23 cellular contexts compared by ENCODE assay signal in genomic region chr16:57703416-57704010, GRCh38. TPM values are rescaled to one million over a fixed set of nuclear protein-coding genes. Genes with fewer than 3 reads are reported as not detected.
DNase-seq lines count a peak whose midpoint lies in the region; ATAC-seq, FAIRE-seq and TF ChIP-seq lines count a peak whose summit lies in the region.
"Had no signal": no experiment of that assay in that cellular context is flagged by ENCODE, and none has a peak within 500 bp of the region (broad histone marks: within the 10 kb centered on the region; RNA-seq: fewer than 3 reads in every experiment).

No MANE protein-coding gene starts in this region.

- in situ Hi-C loops in HepG2 (cut with HindIII; ENCODE audit: extremely low pct_ligation_motif_present, low pct_unique_long_range_greater_than_20kb), result no loop called here
- in situ Hi-C loops in ACHN (cut with HindIII; ENCODE audit: low pct_ligation_motif_present, low pct_unique_long_range_greater_than_20kb, low sequenced_read_pairs), result no loop called here

- POLR2A ChIA-PET in Caco-2 (lab: Charles Lee) (interaction anchor here (0.6 to 2.0 kb wide), 9 partner anchors 9 to 458 kb away, joined by 3 to 16 read pairs (median 4); partner anchors contain the start of genes ARL2BP and KATNB1), HepG2 (lab: Yijun Ruan, JAX) (interaction anchor here (0.6 to 2.8 kb wide), 25 partner anchors 10 to 426 kb away, joined by 3 to 42 read pairs (median 3); partner anchors contain the start of genes ADGRG3, CFAP20, CX3CL1 and DRC7)

- no peaks in the 10 kb centered on the region for H3K79me2 ChIP-seq in HepG2 (ENCODE audit: insufficient read depth, low read length)

- TF ChIP-seq CTCF in Caco-2 (IDR thresholded peaks at IDR 0.05; ENCODE audit: insufficient read depth in 1 of 2, low read depth in 1 of 2, low read length in 1 of 2, severe bottlenecking in 1 of 2, unreplicated experiment in 1 of 2) (no peak), chondrocyte (IDR thresholded peaks at IDR 0.05) (no peak), HepG2 (CRISPR knock-in tag; IDR thresholded peaks at IDR 0.05) (no peak)

- ATAC-seq in HepG2, result no peak
- ATAC-seq: GM23338 had no signal

- TF ChIP-seq RAD21 in HepG2 (CRISPR knock-in tag; IDR thresholded peaks at IDR 0.05), result no peak

- no peaks in the 10 kb centered on the region for H3K27me3 ChIP-seq in Caco-2 (replicated peaks; ENCODE audit: control insufficient read depth, insufficient read depth, low read length)
- no peaks in the 10 kb centered on the region for H3K27me3 ChIP-seq in HepG2 (ENCODE audit: control insufficient read depth in 1 of 2, insufficient read depth in 2 of 2, low read length in 2 of 2)

- no peak for TF ChIP-seq POLR2A in HepG2 (IDR thresholded peaks at IDR 0.05; ENCODE audit: insufficient read depth in 1 of 2, low read depth in 2 of 2, low read length in 2 of 2)

- H3K36me3 Mint-ChIP-seq in Caco-2 (ENCODE audit: insufficient read depth, unreplicated experiment) (no peaks in the 10 kb centered on the region), chondrocyte (ENCODE audit: low read depth) (no peaks in the 10 kb centered on the region)
- no peaks in the 10 kb centered on the region for H3K36me3 Mint-ChIP-seq in activated naive CD4-positive, alpha-beta T cell treated with anti-CD3 and anti-CD28 coated beads for 36 hours (ENCODE audit: low read depth)
- H3K36me3 Mint-ChIP-seq: IgD-negative memory B cell had no signal

- peak overlapping the region; percentile 87 for H3K27ac Mint-ChIP-seq in Caco-2 (ENCODE audit: unreplicated experiment)
- H3K27ac Mint-ChIP-seq in chondrocyte (ENCODE audit: unreplicated experiment), result no peak overlapping the region
- no peak overlapping the region for H3K27ac Mint-ChIP-seq in activated naive CD4-positive, alpha-beta T cell treated with anti-CD3 and anti-CD28 coated beads for 36 hours
- H3K27ac Mint-ChIP-seq: CD4-positive, alpha-beta T cell; GM23338; IgD-negative memory B cell had no signal

- no peak for FAIRE-seq in HepG2 (lab: Jason Lieb, UNC)
- FAIRE-seq: GM12892, GM18507, H54 had no signal

- 55% methylated on average over 11 of the region's 11 CpGs for WGBS in HepG2 (ENCODE audit: low lambda C conversion rate)

- H3K9me3 Mint-ChIP-seq in Caco-2 (ENCODE audit: unreplicated experiment) (peaks cover 15% of the 10 kb centered on the region), chondrocyte (ENCODE audit: low read depth) (no peaks in the 10 kb centered on the region)
- no peaks in the 10 kb centered on the region for H3K9me3 Mint-ChIP-seq in activated naive CD4-positive, alpha-beta T cell treated with anti-CD3 and anti-CD28 coated beads for 36 hours
- H3K9me3 Mint-ChIP-seq: CD4-positive, alpha-beta T cell; IgD-negative memory B cell had no signal

- H3K4me1 ChIP-seq in Caco-2 (peaks cover 58% of the 10 kb centered on the region), HepG2 (ENCODE audit: insufficient read depth, low read length) (peaks cover 72% of the 10 kb centered on the region)

- H3K4me3 ChIP-seq in Caco-2 (ENCODE audit: low read depth, low read length) (no peak overlapping the region), HepG2 (replicated peaks in 1 of 3; ENCODE audit: insufficient read depth in 1 of 3, low read depth in 2 of 3, low read length in 3 of 3) (0 out of 6 replicates have a peak overlapping the region, but pooled peaks of 1 of the 3 experiments have one; percentile 10)
- H3K4me3 ChIP-seq: GM23338 had no signal

- TF ChIP-seq EP300 in HepG2 (IDR thresholded peaks at IDR 0.05; ENCODE audit: low read depth in 2 of 2, low read length in 2 of 2) (no peak), HepG2 (CRISPR knock-in tag; IDR thresholded peaks at IDR 0.05; ENCODE audit: borderline replicate concordance) (no peak)

- H3K36me3 ChIP-seq in Caco-2 (ENCODE audit: control insufficient read depth, insufficient read depth, low read length) (no peaks in the 10 kb centered on the region), HepG2 (replicated peaks in 1 of 2; ENCODE audit: control insufficient read depth in 1 of 2, insufficient read depth in 2 of 2, low read length in 2 of 2) (no peaks in the 10 kb centered on the region)

- DNase-seq in Caco-2 (peak in 1 of 2 experiments; percentile 20), chondrocyte (ENCODE audit: low spot score) (peak; percentile 44), HepG2 (ENCODE audit: low spot score) (no peak), putamen (ENCODE audit: low spot score) (no peak), AML-193 (lab: John Stamatoyannopoulos, UW) (no peak), ACHN (no peak)
- DNase-seq in activated naive CD4-positive, alpha-beta T cell treated with anti-CD3 and anti-CD28 coated beads for 36 hours, result no peak
- DNase-seq: CD4-positive, alpha-beta T cell; DMS153; DMS79; GDM1; HCEC 1CT; KBM-7 had no signal

- H3K27ac ChIP-seq in HepG2 (ENCODE audit: extremely low read length, insufficient read depth, low read length), result peak overlapping the region; percentile 92
- H3K27ac ChIP-seq: C4-2B, HL-60 had no signal

- H3K9me3 ChIP-seq in Caco-2 (no peaks in the 10 kb centered on the region), HepG2 (ENCODE audit: low read length) (no peaks in the 10 kb centered on the region)

- no TSS peak for BruUV-seq in Caco-2 (replicated peaks; lab: Mats Ljungman, UMichigan)
- BruUV-seq in HepG2 (replicated peaks; lab: Mats Ljungman, UMichigan), result no TSS peak

- H3K27me3 Mint-ChIP-seq in Caco-2 (ENCODE audit: insufficient read depth, unreplicated experiment) (no peaks in the 10 kb centered on the region), chondrocyte (ENCODE audit: low read depth) (peaks cover 10% of the 10 kb centered on the region)
- no peaks in the 10 kb centered on the region for H3K27me3 Mint-ChIP-seq in activated naive CD4-positive, alpha-beta T cell treated with anti-CD3 and anti-CD28 coated beads for 36 hours (ENCODE audit: low read depth)
- H3K27me3 Mint-ChIP-seq: CD4-positive, alpha-beta T cell had no signal

- intact Hi-C loops in Caco-2 (cut with micrococcal nuclease; ENCODE audit: unreplicated experiment), result loop anchor here (1.0 to 5.0 kb wide), 2 partner anchors 17 to 36 kb away; partner anchors contain the start of gene ADGRG3
- intact Hi-C loops in HepG2 (cut with micrococcal nuclease; ENCODE audit: unreplicated experiment), result loop anchor here (1.0 to 2.0 kb wide), 2 partner anchors 17 to 43 kb away; no protein-coding TSS in a partner anchor
- intact Hi-C loops in activated naive CD4-positive, alpha-beta T cell treated with anti-CD3 and anti-CD28 coated beads for 36 hours (cut with micrococcal nuclease), result no loop called here

- CTCF ChIA-PET in Caco-2 (lab: Charles Lee) (interaction anchor here (0.6 to 2.2 kb wide), 9 partner anchors 9 to 116 kb away, joined by 3 to 10 read pairs (median 3); partner anchors contain the start of genes DRC7 and KATNB1), HepG2 (lab: Yijun Ruan, JAX; ENCODE audit: low intra/inter-chr PET ratio, low total read pairs) (interaction anchor here (0.6 kb wide), 1 partner anchor 52 kb away, joined by 3 read pairs; no protein-coding TSS in a partner anchor)
- CTCF ChIA-PET in activated naive CD4-positive, alpha-beta T cell treated with anti-CD3 and anti-CD28 coated beads for 36 hours (lab: Charles Lee), result no interaction called here

- H3K4me1 Mint-ChIP-seq in Caco-2 (ENCODE audit: low read depth, unreplicated experiment) (peaks cover 35% of the 10 kb centered on the region), chondrocyte (ENCODE audit: low read depth) (no peaks in the 10 kb centered on the region)
- peaks cover 2% of the 10 kb centered on the region for H3K4me1 Mint-ChIP-seq in activated naive CD4-positive, alpha-beta T cell treated with anti-CD3 and anti-CD28 coated beads for 36 hours (ENCODE audit: low read depth)

- H3K4me2 ChIP-seq in HepG2 (ENCODE audit: low read depth, low read length), result peak overlapping the region; percentile 94
- H3K4me2 ChIP-seq: GM23338 had no signal

- peak overlapping the region; percentile 64 for H3K4me3 Mint-ChIP-seq in Caco-2 (ENCODE audit: unreplicated experiment)
- H3K4me3 Mint-ChIP-seq in chondrocyte (ENCODE audit: unreplicated experiment), result no peak overlapping the region
- H3K4me3 Mint-ChIP-seq in activated naive CD4-positive, alpha-beta T cell treated with anti-CD3 and anti-CD28 coated beads for 36 hours, result no peak overlapping the region
- H3K4me3 Mint-ChIP-seq: CD4-positive, alpha-beta T cell; GM23338; IgD-negative memory B cell had no signal

- H3K9ac ChIP-seq in HepG2 (ENCODE audit: insufficient read depth, low read depth, low read length), result no peak overlapping the region; the same call in 1 of the 2 replicates

- no peak overlapping the region for H2AFZ ChIP-seq in HepG2 (ENCODE audit: low read length)
- H2AFZ ChIP-seq: GM23338 had no signal

- no peaks in the 10 kb centered on the region for H4K20me1 ChIP-seq in HepG2 (ENCODE audit: insufficient read depth, low read length)

RNA-seq across cellular contexts. Expression of gene DRC7, which starts 8.9 kb away (rescaled TPM):
- 1.1 and 1.2 TPM in 2 replicates for total RNA-seq in Caco-2 (2022)
- not detected in 3 replicates for total RNA-seq in chondrocyte
- 2.7 and 3.4 TPM in 2 replicates for total RNA-seq in HepG2 (2016; rRNA removed; fragmentation: Illumina TruSeq; extraction: Trizol)
- total RNA-seq in HepG2 (2016; cell fraction: cytosol; rRNA removed; fragmentation: Illumina TruSeq; extraction: Trizol; ENCODE audit: low read depth), result 0.26 and 1.5 TPM in 2 replicates
- 2.4 and 2.5 TPM in 2 replicates for total RNA-seq in HepG2 (2016; cell fraction: insoluble cytoplasmic fraction; rRNA removed; fragmentation: Illumina TruSeq; extraction: Trizol)
- total RNA-seq in HepG2 (2016; cell fraction: membrane; rRNA removed; fragmentation: Illumina TruSeq; extraction: Trizol), result 1.4 and 2.1 TPM in 2 replicates
- total RNA-seq in HepG2 (2016; cell fraction: nucleus; rRNA removed; fragmentation: Illumina TruSeq; extraction: Trizol), result 0.59 and 1.6 TPM in 2 replicates
- 3.4 and 3.5 TPM in 2 replicates for polyA plus RNA-seq in HepG2 (2011; rRNA removed)
- 2.7 and 3.1 TPM in 2 replicates for polyA plus RNA-seq in HepG2 (2011; cell fraction: cytosol; rRNA removed)
- polyA plus RNA-seq in HepG2 (2011; cell fraction: nucleus; rRNA removed), result 3.4 TPM in 2 replicates
- 4.1 and 4.4 TPM in 2 replicates for polyA plus RNA-seq in HepG2 (2012)
- 0.70 and 1.3 TPM in 2 replicates for polyA plus RNA-seq in HepG2 (2016; cell fraction: cytosol; fragmentation: Illumina TruSeq; extraction: Trizol; ENCODE audit: low read depth)
- 2.0 and 2.4 TPM in 2 replicates for polyA plus RNA-seq in HepG2 (2016; cell fraction: insoluble cytoplasmic fraction; fragmentation: Illumina TruSeq; extraction: Trizol; ENCODE audit: low read depth)
- polyA plus RNA-seq in HepG2 (2016; cell fraction: membrane; fragmentation: Illumina TruSeq; extraction: Trizol; ENCODE audit: low read depth), result 1.0 and 1.1 TPM in 2 replicates
- polyA plus RNA-seq in HepG2 (2016; cell fraction: nucleus; fragmentation: Illumina TruSeq; extraction: Trizol; ENCODE audit: insufficient read depth, low read depth), result 1.6 and 1.8 TPM in 2 replicates
- 1.2 TPM in 1 of 2 replicates, not detected in the other for polyA minus RNA-seq in HepG2 (2011; rRNA and poly(A)+ RNA removed; ENCODE audit: low replicate concordance)
- polyA minus RNA-seq in HepG2 (2011; cell fraction: cytosol; rRNA and poly(A)+ RNA removed), result 0.99 and 1.1 TPM in 2 replicates
- 1.3 and 2.5 TPM in 2 replicates for polyA minus RNA-seq in HepG2 (2011; cell fraction: nucleus; rRNA and poly(A)+ RNA removed)
- under 1 TPM in 1 of 2 experiments, not detected in 1; 0.49 TPM for total RNA-seq in activated naive CD4-positive, alpha-beta T cell treated with anti-CD3 and anti-CD28 coated beads for 36 hours
- total RNA-seq: CD4-positive, alpha-beta T cell; Daoy; GM23338; HT1080 had no signal
- polyA plus RNA-seq: BJ, GM23338, IgD-negative memory B cell had no signal

RNA-seq across cellular contexts. Expression of gene KATNB1, which starts 32.1 kb away (rescaled TPM):
- total RNA-seq in Caco-2 (2022) (31.8 and 32.4 TPM in 2 replicates), chondrocyte (14.0 to 20.6 TPM (median 14.7 TPM) in 3 replicates), HepG2 (2016; rRNA removed; fragmentation: Illumina TruSeq; extraction: Trizol) (25.2 and 31.5 TPM in 2 replicates)
- 14.2 and 18.3 TPM in 2 replicates for total RNA-seq in HepG2 (2016; cell fraction: cytosol; rRNA removed; fragmentation: Illumina TruSeq; extraction: Trizol; ENCODE audit: low read depth)
- total RNA-seq in HepG2 (2016; cell fraction: insoluble cytoplasmic fraction; rRNA removed; fragmentation: Illumina TruSeq; extraction: Trizol), result 21.2 and 33.1 TPM in 2 replicates
- total RNA-seq in HepG2 (2016; cell fraction: membrane; rRNA removed; fragmentation: Illumina TruSeq; extraction: Trizol), result 34.3 and 42.2 TPM in 2 replicates
- total RNA-seq in HepG2 (2016; cell fraction: nucleus; rRNA removed; fragmentation: Illumina TruSeq; extraction: Trizol), result 21.9 and 25.7 TPM in 2 replicates
- 39.8 and 43.5 TPM in 2 replicates for polyA plus RNA-seq in HepG2 (2011; rRNA removed)
- polyA plus RNA-seq in HepG2 (2011; cell fraction: cytosol; rRNA removed), result 17.4 and 27.7 TPM in 2 replicates
- polyA plus RNA-seq in HepG2 (2011; cell fraction: nucleus; rRNA removed), result 122 and 146 TPM in 2 replicates
- 16.2 and 20.9 TPM in 2 replicates for polyA plus RNA-seq in HepG2 (2012)
- 15.0 and 20.0 TPM in 2 replicates for polyA plus RNA-seq in HepG2 (2016; cell fraction: cytosol; fragmentation: Illumina TruSeq; extraction: Trizol; ENCODE audit: low read depth)
- polyA plus RNA-seq in HepG2 (2016; cell fraction: insoluble cytoplasmic fraction; fragmentation: Illumina TruSeq; extraction: Trizol; ENCODE audit: low read depth), result 22.6 and 30.3 TPM in 2 replicates
- polyA plus RNA-seq in HepG2 (2016; cell fraction: membrane; fragmentation: Illumina TruSeq; extraction: Trizol; ENCODE audit: low read depth), result 30.4 and 34.5 TPM in 2 replicates
- 49.3 and 53.8 TPM in 2 replicates for polyA plus RNA-seq in HepG2 (2016; cell fraction: nucleus; fragmentation: Illumina TruSeq; extraction: Trizol; ENCODE audit: insufficient read depth, low read depth)
- polyA minus RNA-seq in HepG2 (2011; rRNA and poly(A)+ RNA removed; ENCODE audit: low replicate concordance), result 29.8 and 60.0 TPM in 2 replicates
- polyA minus RNA-seq in HepG2 (2011; cell fraction: cytosol; rRNA and poly(A)+ RNA removed), result 13.6 and 19.1 TPM in 2 replicates
- polyA minus RNA-seq in HepG2 (2011; cell fraction: nucleus; rRNA and poly(A)+ RNA removed), result 27.9 and 30.3 TPM in 2 replicates
- total RNA-seq in activated naive CD4-positive, alpha-beta T cell treated with anti-CD3 and anti-CD28 coated beads for 36 hours, result 10 to 100 TPM; 25.5 to 30.0 TPM

RNA-seq across cellular contexts. Expression of gene ADGRG3, which starts 35.4 kb away (rescaled TPM):
- total RNA-seq in Caco-2 (2022), result 0.25 TPM in 1 of 2 replicates, not detected in the other
- total RNA-seq in chondrocyte, result not detected in 3 replicates
- 1.0 and 2.7 TPM in 2 replicates for total RNA-seq in HepG2 (2016; rRNA removed; fragmentation: Illumina TruSeq; extraction: Trizol)
- 0.79 and 1.1 TPM in 2 replicates for total RNA-seq in HepG2 (2016; cell fraction: cytosol; rRNA removed; fragmentation: Illumina TruSeq; extraction: Trizol; ENCODE audit: low read depth)
- 1.1 and 2.2 TPM in 2 replicates for total RNA-seq in HepG2 (2016; cell fraction: insoluble cytoplasmic fraction; rRNA removed; fragmentation: Illumina TruSeq; extraction: Trizol)
- total RNA-seq in HepG2 (2016; cell fraction: membrane; rRNA removed; fragmentation: Illumina TruSeq; extraction: Trizol), result 1.0 and 1.5 TPM in 2 replicates
- 2.3 and 2.7 TPM in 2 replicates for total RNA-seq in HepG2 (2016; cell fraction: nucleus; rRNA removed; fragmentation: Illumina TruSeq; extraction: Trizol)
- polyA plus RNA-seq in HepG2 (2011; rRNA removed), result 11.8 and 13.6 TPM in 2 replicates
- polyA plus RNA-seq in HepG2 (2011; cell fraction: cytosol; rRNA removed), result 10.8 and 11.2 TPM in 2 replicates
- polyA plus RNA-seq in HepG2 (2011; cell fraction: nucleus; rRNA removed), result 21.1 and 23.7 TPM in 2 replicates
- 5.8 and 8.1 TPM in 2 replicates for polyA plus RNA-seq in HepG2 (2012)
- polyA plus RNA-seq in HepG2 (2016; cell fraction: cytosol; fragmentation: Illumina TruSeq; extraction: Trizol; ENCODE audit: low read depth), result 0.49 and 0.54 TPM in 2 replicates
- 1.3 TPM in 2 replicates for polyA plus RNA-seq in HepG2 (2016; cell fraction: insoluble cytoplasmic fraction; fragmentation: Illumina TruSeq; extraction: Trizol; ENCODE audit: low read depth)
- 0.65 and 1.0 TPM in 2 replicates for polyA plus RNA-seq in HepG2 (2016; cell fraction: membrane; fragmentation: Illumina TruSeq; extraction: Trizol; ENCODE audit: low read depth)
- polyA plus RNA-seq in HepG2 (2016; cell fraction: nucleus; fragmentation: Illumina TruSeq; extraction: Trizol; ENCODE audit: insufficient read depth, low read depth), result 5.4 and 6.5 TPM in 2 replicates
- polyA minus RNA-seq in HepG2 (2011; rRNA and poly(A)+ RNA removed; ENCODE audit: low replicate concordance), result 0.91 and 31.9 TPM in 2 replicates
- polyA minus RNA-seq in HepG2 (2011; cell fraction: cytosol; rRNA and poly(A)+ RNA removed), result 4.7 and 5.3 TPM in 2 replicates
- polyA minus RNA-seq in HepG2 (2011; cell fraction: nucleus; rRNA and poly(A)+ RNA removed), result 8.9 and 10.4 TPM in 2 replicates
- total RNA-seq in activated naive CD4-positive, alpha-beta T cell treated with anti-CD3 and anti-CD28 coated beads for 36 hours, result under 1 TPM in 1 of 2 experiments, not detected in 1; 0.14 TPM
- total RNA-seq: Daoy, GM23338, HT1080 had no signal
- polyA plus RNA-seq: BJ, GM23338, IgD-negative memory B cell had no signal
